ENCODE assay signal across 8 cellular contexts in the genomic region with DNA sequence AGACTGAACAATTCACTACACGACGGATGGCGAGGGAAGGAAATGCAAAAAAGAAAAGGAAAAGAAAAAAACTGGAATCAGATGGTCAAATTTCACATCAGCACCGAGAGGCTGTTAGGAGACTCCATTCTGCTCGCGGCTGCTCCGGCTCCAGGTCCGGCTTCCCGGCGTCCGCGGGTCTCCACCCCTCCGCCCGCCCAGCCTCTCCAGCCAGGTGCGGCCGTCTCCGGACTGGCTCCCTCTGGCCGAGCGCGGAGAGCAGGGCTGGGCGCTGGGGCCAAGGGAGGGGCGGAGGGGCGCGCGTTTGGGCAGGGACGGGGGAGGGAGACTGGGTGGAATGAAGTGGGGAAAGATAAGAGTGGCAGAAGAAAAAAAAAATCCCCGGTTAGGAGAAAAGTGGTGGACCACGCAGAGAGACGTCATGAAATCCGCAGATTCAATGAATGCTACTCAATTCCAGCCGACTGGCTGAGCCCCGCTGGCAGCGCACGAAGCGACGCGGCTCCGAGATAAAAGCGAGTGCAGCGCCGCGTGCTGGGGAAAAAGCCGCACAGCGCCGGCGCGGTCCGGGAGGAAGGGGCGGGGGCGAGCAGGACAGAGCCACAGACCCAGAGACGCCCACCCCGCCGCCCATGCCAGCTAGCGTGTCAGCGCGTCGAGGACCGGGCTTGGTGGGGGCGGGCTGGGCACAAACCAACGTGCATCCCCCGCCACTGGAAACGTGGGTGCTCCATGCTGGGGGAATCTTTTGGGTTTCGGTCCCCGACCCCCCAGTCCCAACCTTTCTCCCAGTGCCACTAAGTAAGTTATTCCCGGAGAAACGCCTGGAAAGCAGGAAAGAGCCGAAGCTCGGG. TPM values are rescaled to one million over a fixed set of nuclear protein-coding genes. Genes with fewer than 3 reads are reported as not detected.
DNase-seq lines count a peak whose midpoint lies in the region; FAIRE-seq and TF ChIP-seq lines count a peak whose summit lies in the region.

A gene with protein sequence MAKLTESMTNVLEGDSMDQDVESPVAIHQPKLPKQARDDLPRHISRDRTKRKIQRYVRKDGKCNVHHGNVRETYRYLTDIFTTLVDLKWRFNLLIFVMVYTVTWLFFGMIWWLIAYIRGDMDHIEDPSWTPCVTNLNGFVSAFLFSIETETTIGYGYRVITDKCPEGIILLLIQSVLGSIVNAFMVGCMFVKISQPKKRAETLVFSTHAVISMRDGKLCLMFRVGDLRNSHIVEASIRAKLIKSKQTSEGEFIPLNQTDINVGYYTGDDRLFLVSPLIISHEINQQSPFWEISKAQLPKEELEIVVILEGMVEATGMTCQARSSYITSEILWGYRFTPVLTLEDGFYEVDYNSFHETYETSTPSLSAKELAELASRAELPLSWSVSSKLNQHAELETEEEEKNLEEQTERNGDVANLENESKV (minus strand): TSS at position 517 of the 854 bp plus-strand sequence. CDS start 75,775 bp downstream, outside the sequence.

- peak; percentile 49 for DNase-seq in D721Med (ENCODE audit: insufficient read length, low spot score)
- DNase-seq in MG63: peak; percentile 51
- DNase-seq in activated naive CD8-positive, alpha-beta T cell treated with anti-CD3 and anti-CD28 coated beads for 36 hours: peak; percentile 24
- no peak for DNase-seq in left ventricle myocardium inferior
- no peak for DNase-seq in skeletal muscle cell (ENCODE audit: low read depth)
- no peak for DNase-seq in activated effector memory CD4-positive, alpha-beta T cell treated with Interleukin-2 at 50 U/mL for 16 hours
- DNase-seq in NCI-H1048 (lab: John Stamatoyannopoulos, UW): no peak
- DNase-seq in GM19238 (ENCODE audit: insufficient read length, low spot score): no peak

- H3K27me3 Mint-ChIP-seq in activated naive CD8-positive, alpha-beta T cell treated with anti-CD3 and anti-CD28 coated beads for 36 hours: peaks cover 80% of the 10 kb centered on the region

- intact Hi-C loops in left ventricle myocardium inferior (cut with micrococcal nuclease): no loop called here

- H3K27me3 ChIP-seq in MG63: peaks cover 30% of the 10 kb centered on the region
- H3K27me3 ChIP-seq in left ventricle myocardium inferior (ENCODE audit: low read depth): peaks cover 98% of the 10 kb centered on the region

- H3K9me3 ChIP-seq in MG63 (no peaks in the 10 kb centered on the region), left ventricle myocardium inferior (replicated peaks) (no peaks in the 10 kb centered on the region)

- H3K4me3 ChIP-seq in MG63 (peak within 1 kb of the TSS; percentile 15; the same call in 1 of the 2 replicates), left ventricle myocardium inferior (peak within 1 kb of the TSS; percentile 58), skeletal muscle cell (ENCODE audit: low read depth, low read length) (peak within 1 kb of the TSS; percentile 59)

- H3K9me3 Mint-ChIP-seq in activated naive CD8-positive, alpha-beta T cell treated with anti-CD3 and anti-CD28 coated beads for 36 hours: peaks cover 1% of the 10 kb centered on the region

- peaks cover 22% of the 10 kb centered on the region for H3K4me1 ChIP-seq in left ventricle myocardium inferior

- H3K36me3 Mint-ChIP-seq in activated naive CD8-positive, alpha-beta T cell treated with anti-CD3 and anti-CD28 coated beads for 36 hours: no peaks in the 10 kb centered on the region

- H3K27ac ChIP-seq in left ventricle myocardium inferior (replicated peaks): no peak within 1 kb of the TSS

- no peak within 1 kb of the TSS for H3K27ac Mint-ChIP-seq in activated naive CD8-positive, alpha-beta T cell treated with anti-CD3 and anti-CD28 coated beads for 36 hours

- no peak for FAIRE-seq in D721Med (lab: Jason Lieb, UNC)

- H3K4me3 Mint-ChIP-seq in activated naive CD8-positive, alpha-beta T cell treated with anti-CD3 and anti-CD28 coated beads for 36 hours: no peak within 1 kb of the TSS

- no peaks in the 10 kb centered on the region for H3K36me3 ChIP-seq in MG63
- H3K36me3 ChIP-seq in left ventricle myocardium inferior: no peaks in the 10 kb centered on the region

- H3K4me1 Mint-ChIP-seq in activated naive CD8-positive, alpha-beta T cell treated with anti-CD3 and anti-CD28 coated beads for 36 hours: peaks cover 6% of the 10 kb centered on the region

- TF ChIP-seq CTCF in D721Med (IDR thresholded peaks at IDR 0.05; ENCODE audit: insufficient read depth, missing control alignments) (peak; percentile 58), left ventricle myocardium inferior (IDR thresholded peaks at IDR 0.05; ENCODE audit: borderline replicate concordance) (peak; percentile 64)

RNA-seq across cellular contexts. Expression of the gene that starts here (rescaled TPM):
- total RNA-seq in MG63 (2014; rRNA removed; shearing (Covaris generic); ENCODE audit: low replicate concordance): not detected in 2 replicates
- total RNA-seq in activated naive CD8-positive, alpha-beta T cell treated with anti-CD3 and anti-CD28 coated beads for 36 hours: not detected
- not detected for total RNA-seq in left ventricle myocardium inferior

Comparison
In these comparisons a context has a peak if more than half of its experiments do, and no peak if none do; other contexts are left out.
1. Peak in DNase-seq and H3K4me3 ChIP-seq in MG63; RNA of the gene not detected or under 1 TPM.
2. Peak in DNase-seq in activated naive CD8-positive, alpha-beta T cell treated with anti-CD3 and anti-CD28 coated beads for 36 hours; RNA of the gene not detected or under 1 TPM.